Comparison of ENCODE assay signal across 8 cellular contexts in the genomic region with DNA sequence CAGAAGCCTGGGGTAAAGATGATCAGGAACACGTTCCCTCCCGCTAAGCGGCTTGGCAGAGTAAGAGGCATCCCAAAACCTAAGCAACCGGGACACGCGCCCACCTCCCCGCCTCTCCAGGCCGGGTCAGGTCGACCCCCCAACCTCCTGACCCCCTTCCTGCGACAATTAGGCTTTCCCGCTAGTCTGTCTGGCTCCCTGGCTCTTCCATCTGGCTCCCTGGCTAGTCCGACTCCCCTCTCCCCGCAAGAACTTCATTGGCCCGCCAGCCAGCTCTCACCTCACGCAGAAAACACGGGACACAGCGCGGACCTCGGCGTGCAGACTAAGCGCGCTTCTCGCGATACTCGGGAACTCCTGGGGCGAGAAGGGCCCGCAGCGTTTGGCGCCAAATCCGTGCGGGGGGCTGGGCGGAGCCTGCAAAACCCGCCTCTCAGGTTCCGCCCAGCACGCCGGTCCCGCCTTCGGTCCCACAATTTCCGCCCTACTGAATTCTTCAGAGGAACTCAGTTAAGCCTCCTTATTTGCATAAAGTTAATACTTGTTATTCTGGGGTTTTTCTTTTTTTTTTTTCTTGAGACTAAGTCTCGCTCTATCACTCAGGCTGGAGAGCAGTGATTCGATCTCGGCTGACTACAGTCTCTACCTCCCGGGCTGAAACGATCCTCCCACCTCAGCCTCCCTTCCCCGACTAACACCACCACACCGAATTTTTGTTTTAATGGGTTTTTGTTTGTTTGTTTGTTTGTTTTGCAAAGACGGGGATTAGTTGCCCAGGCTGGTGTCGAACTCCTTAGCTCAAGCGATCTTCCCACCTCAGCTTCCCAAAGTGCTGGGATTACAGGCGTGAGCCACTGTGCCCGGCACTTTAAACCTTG. TPM values are rescaled to one million over a fixed set of nuclear protein-coding genes. Genes with fewer than 3 reads are reported as not detected.
DNase-seq lines count a peak whose midpoint lies in the region; ATAC-seq and TF ChIP-seq lines count a peak whose summit lies in the region.

A gene with protein sequence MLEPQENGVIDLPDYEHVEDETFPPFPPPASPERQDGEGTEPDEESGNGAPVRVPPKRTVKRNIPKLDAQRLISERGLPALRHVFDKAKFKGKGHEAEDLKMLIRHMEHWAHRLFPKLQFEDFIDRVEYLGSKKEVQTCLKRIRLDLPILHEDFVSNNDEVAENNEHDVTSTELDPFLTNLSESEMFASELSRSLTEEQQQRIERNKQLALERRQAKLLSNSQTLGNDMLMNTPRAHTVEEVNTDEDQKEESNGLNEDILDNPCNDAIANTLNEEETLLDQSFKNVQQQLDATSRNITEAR (minus strand): TSS at position 327 of the 878 bp plus-strand sequence. CDS start 3,738 bp downstream, outside the sequence.

- no peaks in the 10 kb centered on the region for H3K9me3 ChIP-seq in fibroblast of lung (ENCODE audit: control insufficient read depth, insufficient read depth, low read depth, low read length)
- H3K9me3 ChIP-seq in naive thymus-derived CD4-positive, alpha-beta T cell (ENCODE audit: control insufficient read depth in 2 of 3, low read length in 3 of 3): no peaks in the 10 kb centered on the region

- peak within 1 kb of the TSS; percentile 74 for H3K9ac ChIP-seq in fibroblast of lung (ENCODE audit: insufficient read depth, low read length)

- peaks cover 9% of the 10 kb centered on the region for H3K79me2 ChIP-seq in fibroblast of lung (ENCODE audit: control insufficient read depth, insufficient read depth, low read length)

- CTCF ChIA-PET in naive thymus-derived CD4-positive, alpha-beta T cell (lab: Charles Lee): interaction anchor here (4.2 kb wide), 1 partner anchor 141 kb away, joined by 22 read pairs; a partner anchor contains a TSS

- DNase-seq in EL (peak; percentile 96), H4 (ENCODE audit: low spot score) (peak; percentile 89), LNCaP clone FGC (ENCODE audit: low read depth) (peak; percentile 87), RPMI8226 (peak; percentile 100), fibroblast of lung (ENCODE audit: low read depth in 2 of 2) (peak; percentile 93 to 97)
- peak; percentile 94 to 95 for DNase-seq in activated T-helper 1 cell treated with anti-CD3 and anti-CD28 coated beads, Interleukin-2, amount 50 U/mL, for 16 hours (ENCODE audit: low read depth in 1 of 2, low spot score in 1 of 2)
- DNase-seq in naive thymus-derived CD4-positive, alpha-beta T cell: peak; percentile 90 to 96 (median 95)

- no peaks in the 10 kb centered on the region for H3K27me3 Mint-ChIP-seq in naive thymus-derived CD4-positive, alpha-beta T cell
- H3K27me3 Mint-ChIP-seq in stimulated activated memory B cell treated with anti-CD40 and anti-IgM and Interleukin-4, amounts not matched to agents 10 μg/mL and 1 μg/mL and 100 μg/mL, for 72 hours: no peaks in the 10 kb centered on the region

- H3K36me3 Mint-ChIP-seq in naive thymus-derived CD4-positive, alpha-beta T cell: peaks cover 0 to 10% (median 7%) of the 10 kb centered on the region in 5 donors
- H3K36me3 Mint-ChIP-seq in stimulated activated memory B cell treated with anti-CD40 and anti-IgM and Interleukin-4, amounts not matched to agents 10 μg/mL and 1 μg/mL and 100 μg/mL, for 72 hours: peaks cover 11% of the 10 kb centered on the region

- POLR2A ChIA-PET in naive thymus-derived CD4-positive, alpha-beta T cell (lab: Charles Lee): interaction anchor here (0.7 to 1.5 kb wide), 6 partner anchors 29 to 1070 kb away, joined by 3 to 5 read pairs (median 3); a partner anchor contains a TSS

- intact Hi-C loops in naive thymus-derived CD4-positive, alpha-beta T cell (cut with micrococcal nuclease): loop anchor here (1.0 to 2.0 kb wide), 11 partner anchors 12 to 1060 kb away; a partner anchor contains a TSS

- no peaks in the 10 kb centered on the region for H3K36me3 ChIP-seq in fibroblast of lung (ENCODE audit: control insufficient read depth, insufficient read depth, low read length)
- H3K36me3 ChIP-seq in naive thymus-derived CD4-positive, alpha-beta T cell (ENCODE audit: control insufficient read depth in 2 of 3, insufficient read depth in 3 of 3, low read length in 3 of 3): peaks cover 0 to 3% (median 0%) of the 10 kb centered on the region in 3 experiments

- H3K27ac Mint-ChIP-seq in naive thymus-derived CD4-positive, alpha-beta T cell: peak within 1 kb of the TSS; percentile 90 to 98 (median 97)
- H3K27ac Mint-ChIP-seq in stimulated activated memory B cell treated with anti-CD40 and anti-IgM and Interleukin-4, amounts not matched to agents 10 μg/mL and 1 μg/mL and 100 μg/mL, for 72 hours: peak within 1 kb of the TSS; percentile 93

- no peak for TF ChIP-seq CTCF in LNCaP clone FGC (IDR thresholded peaks at IDR 0.05; ENCODE audit: control insufficient read depth, extremely low read depth, insufficient read depth)
- no peak for TF ChIP-seq CTCF in fibroblast of lung (conservative IDR thresholded peaks at IDR 0.05 in 1 of 2, IDR thresholded peaks at IDR 0.05 in 1 of 2; ENCODE audit: low read depth in 1 of 2, low read length in 2 of 2)

- peak within 1 kb of the TSS; percentile 95 for H3K4me2 ChIP-seq in fibroblast of lung (ENCODE audit: extremely low read depth, insufficient read depth, low read length)

- H3K27ac ChIP-seq in fibroblast of lung (ENCODE audit: insufficient read depth, low read length): peak within 1 kb of the TSS; percentile 83
- H3K27ac ChIP-seq in naive thymus-derived CD4-positive, alpha-beta T cell (ENCODE audit: low read depth, low read length): peak within 1 kb of the TSS; percentile 82

- H3K9me3 Mint-ChIP-seq in naive thymus-derived CD4-positive, alpha-beta T cell: no peaks in the 10 kb centered on the region
- H3K9me3 Mint-ChIP-seq in stimulated activated memory B cell treated with anti-CD40 and anti-IgM and Interleukin-4, amounts not matched to agents 10 μg/mL and 1 μg/mL and 100 μg/mL, for 72 hours: no peaks in the 10 kb centered on the region

- peak within 1 kb of the TSS; percentile 60 for H3K4me3 ChIP-seq in LNCaP clone FGC (ENCODE audit: low read depth, low read length)
- H3K4me3 ChIP-seq in fibroblast of lung (replicated peaks in 1 of 4; ENCODE audit: control extremely low read depth in 1 of 4, insufficient read depth in 1 of 4, low read depth in 3 of 4, low read length in 4 of 4): peak within 1 kb of the TSS; percentile 71 to 87 (median 82)
- peak within 1 kb of the TSS; percentile 92 for H3K4me3 ChIP-seq in naive thymus-derived CD4-positive, alpha-beta T cell (ENCODE audit: low read length)

- H3K4me1 ChIP-seq in fibroblast of lung (ENCODE audit: control insufficient read depth, extremely low read depth, insufficient read depth, low read length): no peaks in the 10 kb centered on the region
- H3K4me1 ChIP-seq in naive thymus-derived CD4-positive, alpha-beta T cell (ENCODE audit: control insufficient read depth in 2 of 2, insufficient read depth in 2 of 2, low read length in 2 of 2): peaks cover 4 to 6% of the 10 kb centered on the region in 2 donors

- H3K4me1 Mint-ChIP-seq in naive thymus-derived CD4-positive, alpha-beta T cell: peaks cover 18 to 35% (median 26%) of the 10 kb centered on the region in 7 donors
- H3K4me1 Mint-ChIP-seq in stimulated activated memory B cell treated with anti-CD40 and anti-IgM and Interleukin-4, amounts not matched to agents 10 μg/mL and 1 μg/mL and 100 μg/mL, for 72 hours: peaks cover 24% of the 10 kb centered on the region

- peak within 1 kb of the TSS; percentile 94 for H2AFZ ChIP-seq in fibroblast of lung (ENCODE audit: low read length)

- ATAC-seq in naive thymus-derived CD4-positive, alpha-beta T cell: peak; percentile 99
- ATAC-seq in stimulated activated memory B cell treated with anti-CD40 and anti-IgM and Interleukin-4, amounts not matched to agents 10 μg/mL and 1 μg/mL and 100 μg/mL, for 72 hours: peak; percentile 98

- H4K20me1 ChIP-seq in fibroblast of lung (ENCODE audit: control insufficient read depth, extremely low read depth, insufficient read depth, low read length): no peaks in the 10 kb centered on the region

- peak within 1 kb of the TSS; percentile 92 to 100 (median 96) for H3K4me3 Mint-ChIP-seq in naive thymus-derived CD4-positive, alpha-beta T cell
- peak within 1 kb of the TSS; percentile 97 for H3K4me3 Mint-ChIP-seq in stimulated activated memory B cell treated with anti-CD40 and anti-IgM and Interleukin-4, amounts not matched to agents 10 μg/mL and 1 μg/mL and 100 μg/mL, for 72 hours

- H3K27me3 ChIP-seq in fibroblast of lung (ENCODE audit: control insufficient read depth, insufficient read depth, low read length): no peaks in the 10 kb centered on the region
- H3K27me3 ChIP-seq in naive thymus-derived CD4-positive, alpha-beta T cell (ENCODE audit: control insufficient read depth in 2 of 2, insufficient read depth in 2 of 2, low read length in 2 of 2): no peaks in the 10 kb centered on the region

RNA-seq across cellular contexts. Expression of the gene that starts here (rescaled TPM):
- 22.2 and 24.3 TPM in 2 replicates for total RNA-seq in H4 (2014; rRNA removed; shearing (Covaris generic))
- 14.5 and 16.7 TPM in 2 replicates for total RNA-seq in fibroblast of lung
- polyA plus RNA-seq in fibroblast of lung: 12.6 and 17.8 TPM in 2 replicates
- polyA plus RNA-seq in fibroblast of lung (2012): 10.3 and 13.6 TPM in 2 replicates
- polyA minus RNA-seq in fibroblast of lung (ENCODE audit: low replicate concordance): 3.1 and 4.8 TPM in 2 replicates
- total RNA-seq in naive thymus-derived CD4-positive, alpha-beta T cell: 10 to 100 TPM in 2 of 5 experiments, 1 to 10 TPM in 3; 3.8 to 28.2 (median 9.9) TPM
- 10 to 100 TPM in 1 of 2 donors, 1 to 10 TPM in 1; 6.1 to 11.1 TPM for polyA plus RNA-seq in naive thymus-derived CD4-positive, alpha-beta T cell

Comparison
In these comparisons a context has a peak if more than half of its experiments do, and no peak if none do; other contexts are left out.
1. Peak in every context shown above with its lines: DNase-seq, ATAC-seq, H3K4me3 ChIP-seq and H3K27ac ChIP-seq.